2 cellular contexts compared by ENCODE assay signal in the genomic region with DNA sequence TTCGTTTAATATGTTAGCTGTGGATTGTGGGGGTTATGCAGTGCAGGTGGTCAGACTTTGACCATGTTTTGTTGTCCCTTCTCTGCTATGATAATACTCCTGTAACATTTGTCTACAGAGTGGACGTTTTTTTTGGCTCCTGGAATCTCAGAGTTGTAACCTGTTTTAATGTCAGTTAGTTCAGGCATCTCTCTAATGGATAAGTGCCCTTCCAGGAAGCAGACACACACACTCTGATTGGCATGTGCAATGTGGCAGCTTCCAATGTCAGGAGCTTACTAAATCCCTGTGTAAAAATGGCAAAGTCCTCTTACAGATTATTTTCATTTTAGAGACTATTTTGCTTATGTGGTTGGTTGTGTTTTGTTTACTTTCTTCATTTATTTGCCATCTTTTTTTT.
TF ChIP-seq lines count a peak whose summit lies in the region.

No MANE protein-coding gene starts in this region.

TF ChIP-seq in liver, 16 proteins besides CTCF, POLR2A, EP300 and RAD21 (continued from another document):
- no peak for TF ChIP-seq HNF4G (IDR thresholded peaks at IDR 0.05)
- TF ChIP-seq MAX (IDR thresholded peaks at IDR 0.05), result no peak
- no peak for TF ChIP-seq TAF1 (conservative IDR thresholded peaks at IDR 0.05)
- TF ChIP-seq SP1 (IDR thresholded peaks at IDR 0.05), result no peak
- TF ChIP-seq, protein P1, sequence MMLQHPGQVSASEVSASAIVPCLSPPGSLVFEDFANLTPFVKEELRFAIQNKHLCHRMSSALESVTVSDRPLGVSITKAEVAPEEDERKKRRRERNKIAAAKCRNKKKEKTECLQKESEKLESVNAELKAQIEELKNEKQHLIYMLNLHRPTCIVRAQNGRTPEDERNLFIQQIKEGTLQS (IDR thresholded peaks at IDR 0.05), result no peak
- TF ChIP-seq, protein P2, sequence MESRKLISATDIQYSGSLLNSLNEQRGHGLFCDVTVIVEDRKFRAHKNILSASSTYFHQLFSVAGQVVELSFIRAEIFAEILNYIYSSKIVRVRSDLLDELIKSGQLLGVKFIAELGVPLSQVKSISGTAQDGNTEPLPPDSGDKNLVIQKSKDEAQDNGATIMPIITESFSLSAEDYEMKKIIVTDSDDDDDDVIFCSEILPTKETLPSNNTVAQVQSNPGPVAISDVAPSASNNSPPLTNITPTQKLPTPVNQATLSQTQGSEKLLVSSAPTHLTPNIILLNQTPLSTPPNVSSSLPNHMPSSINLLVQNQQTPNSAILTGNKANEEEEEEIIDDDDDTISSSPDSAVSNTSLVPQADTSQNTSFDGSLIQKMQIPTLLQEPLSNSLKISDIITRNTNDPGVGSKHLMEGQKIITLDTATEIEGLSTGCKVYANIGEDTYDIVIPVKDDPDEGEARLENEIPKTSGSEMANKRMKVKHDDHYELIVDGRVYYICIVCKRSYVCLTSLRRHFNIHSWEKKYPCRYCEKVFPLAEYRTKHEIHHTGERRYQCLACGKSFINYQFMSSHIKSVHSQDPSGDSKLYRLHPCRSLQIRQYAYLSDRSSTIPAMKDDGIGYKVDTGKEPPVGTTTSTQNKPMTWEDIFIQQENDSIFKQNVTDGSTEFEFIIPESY (IDR thresholded peaks at IDR 0.05), result no peak
- TF ChIP-seq HNF4A (conservative IDR thresholded peaks at IDR 0.05), result peak in 1 of 2 donors; percentile 27
- no peak for TF ChIP-seq NR2F2 (IDR thresholded peaks at IDR 0.05)

TF ChIP-seq in HepG2, 621 proteins besides CTCF, POLR2A, EP300 and RAD21:
- TF ChIP-seq PATZ1 (CRISPR knock-in tag; IDR thresholded peaks at IDR 0.05), result no peak
- no peak for TF ChIP-seq EZH2 (conservative IDR thresholded peaks at IDR 0.05; ENCODE audit: low read depth, low read length)
- no peak for TF ChIP-seq NCOA1 (CRISPR knock-in tag; IDR thresholded peaks at IDR 0.05)
